8 cellular contexts compared by ENCODE assay signal in genomic region chr14:55129428-55130193, GRCh38. TPM values are rescaled to one million over a fixed set of nuclear protein-coding genes. Genes with fewer than 3 reads are reported as not detected.
DNase-seq lines count a peak whose midpoint lies in the region; ATAC-seq and TF ChIP-seq lines count a peak whose summit lies in the region.

No MANE protein-coding gene starts in this region.

- peak; percentile 37 to 63 for TF ChIP-seq POLR2A in sigmoid colon (IDR thresholded peaks at IDR 0.05)

- ATAC-seq in GM18868 (IDR thresholded peaks at IDR 0.05; ENCODE audit: unreplicated experiment) (peak; percentile 59), HG03045 (IDR thresholded peaks at IDR 0.05; ENCODE audit: unreplicated experiment) (peak; percentile 64), SK-N-SH treated with all-trans-retinoic acid at 6 μM for 48 hours (peak; percentile 86)

- no peaks in the 10 kb centered on the region for H3K36me3 ChIP-seq in sigmoid colon

- TF ChIP-seq CTCF in AG04449 (IDR thresholded peaks at IDR 0.05; ENCODE audit: insufficient read depth, low read length, missing control alignments) (no peak), sigmoid colon (IDR thresholded peaks at IDR 0.05) (no peak)

- H3K4me1 ChIP-seq in sigmoid colon = peaks cover 0 to 57% (median 35%) of the 10 kb centered on the region in 4 donors

- CTCF ChIA-PET in AG04449 (lab: Yijun Ruan, JAX) = interaction anchor here (0.6 to 2.8 kb wide), 6 partner anchors 23 to 782 kb away, joined by 3 to 7 read pairs (median 4); partner anchors contain the start of gene MAPK1IP1L

- peak overlapping the region; percentile 74 for H3K4me3 ChIP-seq in AG04449 (ENCODE audit: low read depth, low read length)
- H3K4me3 ChIP-seq in sigmoid colon = peak overlapping the region; percentile 52 to 90 (median 84)

- POLR2A ChIA-PET in AG04449 (lab: Yijun Ruan, JAX) = interaction anchor here (0.6 to 2.0 kb wide), 9 partner anchors 8 to 107 kb away, joined by 3 to 11 read pairs (median 3); partner anchors contain the start of gene MAPK1IP1L

- WGBS in sigmoid colon, 2 donors = 1% methylated on average over 53 of the region's 53 CpGs

- H3K27me3 ChIP-seq in sigmoid colon = no peaks in the 10 kb centered on the region

- TF ChIP-seq EP300 in sigmoid colon (IDR thresholded peaks at IDR 0.05) = no peak

- DNase-seq in AG04449 (ENCODE audit: low read depth, low spot score) = no peak
- peak; percentile 56 for DNase-seq in amniotic epithelial cell (ENCODE audit: low read depth)
- DNase-seq in hepatic stellate cell (ENCODE audit: low spot score) = peak; percentile 84
- peak; percentile 88 for DNase-seq in sigmoid colon
- DNase-seq in NCI-H1436 treated with DMSO at 0.1 percent for 48 hours (lab: John Stamatoyannopoulos, UW) = no peak

- intact Hi-C loops in sigmoid colon (cut with DNase I) = loop anchor here (5.0 kb wide), 1 partner anchor 37 kb away; no protein-coding TSS in a partner anchor

- peak overlapping the region; percentile 92 to 96 (median 94) for H3K27ac ChIP-seq in sigmoid colon

- no peaks in the 10 kb centered on the region for H3K9me3 ChIP-seq in sigmoid colon

TF ChIP-seq in SK-N-SH treated with all-trans-retinoic acid at 6 μM for 48 hours, 23 proteins besides CTCF, POLR2A, EP300 and RAD21:
- TF ChIP-seq ZNF565 (CRISPR knock-in tag; conservative IDR thresholded peaks at IDR 0.05; ENCODE audit: low read depth) = no peak
TF ChIP-seq in SK-N-SH treated with all-trans-retinoic acid at 6 μM for 48 hours: peak in this region for 0.

RNA-seq across cellular contexts. Expression of gene LGALS3, which starts 0.6 kb away (rescaled TPM):
- total RNA-seq in sigmoid colon = 100 to 1,000 TPM; 235 to 249 (median 240) TPM
- 1,000 to 10,000 TPM; 1,713 to 4,129 (median 2,701) TPM for polyA plus RNA-seq in sigmoid colon

Comparison
In these comparisons a context has a peak if more than half of its experiments do, and no peak if none do; other contexts are left out.
1. DNase-seq: peak in amniotic epithelial cell (single experiment), hepatic stellate cell (single experiment) and sigmoid colon (single experiment); none in AG04449 (single experiment) and NCI-H1436 treated with DMSO at 0.1 percent for 48 hours (single experiment).
2. Peak in every context shown above with its lines, with median percentiles within 50 percentile points of each other: ATAC-seq.